ENCODE assay signal across 19 cellular contexts in the genomic region with DNA sequence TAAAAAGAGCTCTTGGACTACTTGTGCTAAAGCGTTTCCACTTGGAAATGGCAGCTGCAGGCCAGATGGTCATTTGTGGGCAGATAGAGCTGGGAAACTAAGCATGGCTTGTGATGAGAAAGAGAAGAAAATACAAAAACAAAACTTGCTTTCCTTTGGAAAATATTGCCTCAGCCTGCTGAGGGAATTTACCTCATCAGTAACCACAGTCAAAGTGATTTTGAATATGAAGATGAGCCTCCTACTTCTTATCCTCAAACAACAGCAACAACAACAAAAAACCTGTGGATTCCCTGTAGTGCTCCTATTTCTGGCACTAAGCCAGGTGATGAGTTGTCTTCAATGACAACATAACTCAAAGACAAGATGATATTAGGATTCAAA.
DNase-seq lines count a peak whose midpoint lies in the region; ATAC-seq and TF ChIP-seq lines count a peak whose summit lies in the region.
"Had no signal": no experiment of that assay in that cellular context is flagged by ENCODE, and none has a peak within 500 bp of the region (broad histone marks: within the 10 kb centered on the region; RNA-seq: fewer than 3 reads in every experiment).

No MANE protein-coding gene starts in this region.

- H3K27me3 ChIP-seq in AG04450 (ENCODE audit: control insufficient read depth, insufficient read depth, low read length): no peaks in the 10 kb centered on the region
- H3K27me3 ChIP-seq: pancreas had no signal

- ATAC-seq in HG02938 (IDR thresholded peaks at IDR 0.05; ENCODE audit: unreplicated experiment): no peak
- ATAC-seq in GM18520 (IDR thresholded peaks at IDR 0.05; ENCODE audit: unreplicated experiment): no peak
- ATAC-seq: stimulated activated naive CD8-positive, alpha-beta T cell treated with anti-CD3 and anti-CD28 coated beads, Interleukin-15, amount 100 ng/mL, for 72 hours; T-helper 17 cell had no signal

- TF ChIP-seq CTCF in AG04450 (IDR thresholded peaks at IDR 0.05; ENCODE audit: low read depth, low read length): no peak
- TF ChIP-seq CTCF in choroid plexus epithelial cell (conservative IDR thresholded peaks at IDR 0.05; ENCODE audit: low read depth, low read length): no peak

- H3K9me3 ChIP-seq in AG04450 (ENCODE audit: control insufficient read depth, insufficient read depth, low read length): no peaks in the 10 kb centered on the region
- H3K9me3 ChIP-seq: HAP-1, pancreas had no signal

- H3K4me3 ChIP-seq in AG04450 (ENCODE audit: low read depth, low read length) (no peak overlapping the region), choroid plexus epithelial cell (ENCODE audit: low read depth, low read length) (no peak overlapping the region)
- H3K4me3 ChIP-seq: HAP-1, pancreas had no signal

- peak overlapping the region; percentile 32 for H3K27ac ChIP-seq in AG04450 (ENCODE audit: low read depth, low read length)
- H3K27ac ChIP-seq: pancreas had no signal

- CTCF ChIA-PET in AG04450 (lab: Charles Lee): interaction anchor here (1.1 kb wide), 1 partner anchor 228 kb away, joined by 4 read pairs; no protein-coding TSS in a partner anchor

- DNase-seq in AG04450 (ENCODE audit: low read depth, low spot score) (no peak), GM03348 (ENCODE audit: low spot score) (peak; percentile 25), choroid plexus epithelial cell (ENCODE audit: low read depth) (peak; percentile 78), myocyte (ENCODE audit: low read depth) (peak; percentile 83), GM19238 (ENCODE audit: insufficient read length, low spot score) (no peak)
- DNase-seq in central memory CD4-positive, alpha-beta T cell: no peak
- DNase-seq: activated CD4-positive, CD25-positive, alpha-beta regulatory T cell; activated CD8-positive, alpha-beta memory T cell treated with anti-CD3 and anti-CD28 coated beads for 24 hours; C1 segment of cervical spinal cord; cortex of kidney; DND-41; NCI-H2029; NCI-H774; pancreas; stimulated activated naive CD8-positive, alpha-beta T cell treated with anti-CD3 and anti-CD28 coated beads, Interleukin-15, amount 100 ng/mL, for 72 hours; T-helper 17 cell had no signal

- POLR2A ChIA-PET in AG04450 (lab: Yijun Ruan, JAX): interaction anchor here (1.6 kb wide), 1 partner anchor 16 kb away, joined by 7 read pairs; no protein-coding TSS in a partner anchor

Comparison
In these comparisons a context has a peak if more than half of its experiments do, and no peak if none do; other contexts are left out.
1. DNase-seq: peak in GM03348 (single experiment), choroid plexus epithelial cell (single experiment) and myocyte (single experiment); none in AG04450 (single experiment), central memory CD4-positive, alpha-beta T cell (single experiment) and GM19238 (single experiment).